12 cellular contexts compared by ENCODE assay signal in the genomic region with DNA sequence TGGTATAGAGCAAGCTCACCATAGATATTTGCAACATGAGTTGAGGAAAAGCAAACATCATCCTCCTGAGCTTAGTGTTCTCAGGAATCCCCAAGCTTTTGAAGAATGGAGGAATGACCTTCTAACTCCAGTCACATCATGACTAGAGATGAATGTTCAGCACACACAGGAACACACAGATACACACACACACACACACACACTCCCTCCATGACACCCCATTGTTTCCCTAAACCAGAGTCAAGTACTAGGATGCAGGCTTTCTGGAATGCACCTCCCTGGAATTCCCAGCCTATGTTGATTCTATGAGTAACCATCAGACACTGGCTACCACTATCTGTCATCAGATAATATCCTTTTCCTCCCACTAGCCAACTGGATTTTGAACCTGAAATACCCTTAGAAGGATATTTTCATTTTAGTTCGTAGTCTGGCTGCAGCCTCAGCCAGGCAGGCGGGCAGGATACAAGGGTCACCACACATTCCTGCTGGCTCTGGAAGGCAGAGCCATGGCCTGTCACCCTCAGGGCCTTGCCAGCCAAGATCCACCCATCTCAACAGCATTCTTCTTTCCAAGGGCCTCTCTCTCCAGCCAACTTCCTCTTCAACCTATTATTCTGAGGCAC.
DNase-seq lines count a peak whose midpoint lies in the region; ATAC-seq and TF ChIP-seq lines count a peak whose summit lies in the region.
"Had no signal": no experiment of that assay in that cellular context is flagged by ENCODE, and none has a peak within 500 bp of the region (broad histone marks: within the 10 kb centered on the region; RNA-seq: fewer than 3 reads in every experiment).

No MANE protein-coding gene starts in this region.

- TF ChIP-seq CTCF in AG10803 (conservative IDR thresholded peaks at IDR 0.05; ENCODE audit: low read length): no peak
- TF ChIP-seq CTCF in PC-3 (conservative IDR thresholded peaks at IDR 0.05; ENCODE audit: low read depth, low read length): no peak
- TF ChIP-seq CTCF in epithelial cell of esophagus (IDR thresholded peaks at IDR 0.05; ENCODE audit: insufficient read depth, low read depth, low read length, missing control alignments): no peak
- no peak for TF ChIP-seq CTCF in mesothelial cell of epicardium (IDR thresholded peaks at IDR 0.05; ENCODE audit: unreplicated experiment)
- TF ChIP-seq CTCF in CD8-positive, alpha-beta T cell (IDR thresholded peaks at IDR 0.05): no peak

- H3K27me3 Mint-ChIP-seq in mesothelial cell of epicardium (ENCODE audit: low read depth): no peaks in the 10 kb centered on the region
- no peaks in the 10 kb centered on the region for H3K27me3 Mint-ChIP-seq in CD8-positive, alpha-beta T cell (ENCODE audit: low read depth)

- CTCF ChIA-PET in PC-3 (lab: Charles Lee) (no interaction called here), HEK293T (lab: Yijun Ruan, JAX) (interaction anchor here (0.6 kb wide), 1 partner anchor 64 kb away, joined by 4 read pairs; no protein-coding TSS in a partner anchor)
- CTCF ChIA-PET in CD8-positive, alpha-beta T cell (lab: Charles Lee): interaction anchor here (1.0 kb wide), 1 partner anchor 72 kb away, joined by 3 read pairs; no protein-coding TSS in a partner anchor

- H3K27ac Mint-ChIP-seq in mesothelial cell of epicardium: peak overlapping the region; percentile 39
- no peak overlapping the region for H3K27ac Mint-ChIP-seq in CD8-positive, alpha-beta T cell
- H3K27ac Mint-ChIP-seq: T-helper 1 cell treated with Interleukin-12 subunit alpha and Interleukin-12 subunit beta and Interleukin-4 antibody, amounts not matched to agents 30 μg/mL and 1 μg/mL, for 36 hours had no signal

- peaks cover 18% of the 10 kb centered on the region for H3K4me1 ChIP-seq in PC-3 (ENCODE audit: insufficient read depth, low read length)
- peaks cover 37% of the 10 kb centered on the region for H3K4me1 ChIP-seq in CD8-positive, alpha-beta T cell (ENCODE audit: insufficient read depth, low read length)

- H3K27me3 ChIP-seq in PC-3 (ENCODE audit: low read length): no peaks in the 10 kb centered on the region
- no peaks in the 10 kb centered on the region for H3K27me3 ChIP-seq in CD8-positive, alpha-beta T cell (ENCODE audit: insufficient read depth, low read length)

- peak; percentile 62 for DNase-seq in AG10803 (ENCODE audit: low read depth)
- peak; percentile 86 for DNase-seq in PC-3
- DNase-seq in epithelial cell of esophagus (ENCODE audit: low read depth): peak; percentile 90
- no peak for DNase-seq in mesothelial cell of epicardium (ENCODE audit: low spot score in 2 of 2, unreplicated experiment in 2 of 2)
- DNase-seq in CD8-positive, alpha-beta T cell: no peak
- no peak for DNase-seq in DMS 273 treated with DMSO at 0.1 percent for 48 hours (lab: John Stamatoyannopoulos, UW)
- DNase-seq in HEK293T (ENCODE audit: extremely low spot score): no peak
- DNase-seq: activated T-cell treated with anti-CD3 and anti-CD28 coated beads for 4 hours; CD8-positive, alpha-beta memory T cell; NCI-H1694 had no signal

- no peaks in the 10 kb centered on the region for H3K9me3 Mint-ChIP-seq in mesothelial cell of epicardium
- H3K9me3 Mint-ChIP-seq in CD8-positive, alpha-beta T cell: no peaks in the 10 kb centered on the region
- H3K9me3 Mint-ChIP-seq: CD8-positive, alpha-beta memory T cell; T-helper 1 cell treated with Interleukin-12 subunit alpha and Interleukin-12 subunit beta and Interleukin-4 antibody, amounts not matched to agents 30 μg/mL and 1 μg/mL, for 36 hours had no signal

- no peaks in the 10 kb centered on the region for H4K20me1 ChIP-seq in PC-3 (ENCODE audit: low read length)

- no peaks in the 10 kb centered on the region for H3K36me3 Mint-ChIP-seq in mesothelial cell of epicardium
- H3K36me3 Mint-ChIP-seq in CD8-positive, alpha-beta T cell: no peaks in the 10 kb centered on the region

- intact Hi-C loops in PC-3 (cut with micrococcal nuclease): no loop called here
- intact Hi-C loops in CD8-positive, alpha-beta T cell (cut with DNase I, micrococcal nuclease): no loop called here

- H3K9me3 ChIP-seq in PC-3 (ENCODE audit: low read length): no peaks in the 10 kb centered on the region
- H3K9me3 ChIP-seq in CD8-positive, alpha-beta T cell (ENCODE audit: low read length): no peaks in the 10 kb centered on the region

- H3K4me2 ChIP-seq in PC-3 (ENCODE audit: low read length): peak overlapping the region; percentile 43

- H3K4me3 Mint-ChIP-seq in mesothelial cell of epicardium: no peak overlapping the region
- H3K4me3 Mint-ChIP-seq in CD8-positive, alpha-beta T cell: no peak overlapping the region
- H3K4me3 Mint-ChIP-seq: CD8-positive, alpha-beta memory T cell; T-helper 1 cell treated with Interleukin-12 subunit alpha and Interleukin-12 subunit beta and Interleukin-4 antibody, amounts not matched to agents 30 μg/mL and 1 μg/mL, for 36 hours had no signal

- H3K4me3 ChIP-seq in AG10803 (ENCODE audit: low read length): no peak overlapping the region
- no peak overlapping the region for H3K4me3 ChIP-seq in PC-3 (ENCODE audit: low read length)
- no peak overlapping the region for H3K4me3 ChIP-seq in epithelial cell of esophagus (ENCODE audit: low read length)
- no peak overlapping the region for H3K4me3 ChIP-seq in CD8-positive, alpha-beta T cell (ENCODE audit: low read depth, low read length)

- H3K9ac ChIP-seq in PC-3 (ENCODE audit: low read length): no peak overlapping the region

- H2AFZ ChIP-seq in PC-3 (ENCODE audit: low read length): no peak overlapping the region

- ATAC-seq in PC-3 (peak; percentile 96), GM21390 (IDR thresholded peaks at IDR 0.05; ENCODE audit: unreplicated experiment) (no peak)
- no peak for ATAC-seq in CD8-positive, alpha-beta T cell

- H3F3A ChIP-seq in PC-3 (ENCODE audit: low read length, unreplicated experiment): no peaks in the 10 kb centered on the region

- H3K36me3 ChIP-seq in PC-3 (ENCODE audit: low read depth, low read length): no peaks in the 10 kb centered on the region
- H3K36me3 ChIP-seq in CD8-positive, alpha-beta T cell (ENCODE audit: insufficient read depth, low read length): no peaks in the 10 kb centered on the region

- POLR2A ChIA-PET in PC-3 (lab: Charles Lee; ENCODE audit: unreplicated experiment) (interaction anchor here (0.5 kb wide), 1 partner anchor 220 kb away, joined by 3 read pairs; no protein-coding TSS in a partner anchor), HEK293T (lab: Yijun Ruan, JAX) (no interaction called here)
- POLR2A ChIA-PET in CD8-positive, alpha-beta T cell (lab: Charles Lee): interaction anchor here (1.1 to 1.2 kb wide), 2 partner anchors 18 to 19 kb away, joined by 3 read pairs; no protein-coding TSS in a partner anchor

- no peaks in the 10 kb centered on the region for H3K9me2 ChIP-seq in PC-3 (replicated peaks; ENCODE audit: low read length)

- H3K79me2 ChIP-seq in PC-3 (ENCODE audit: low read length): no peaks in the 10 kb centered on the region

- BruUV-seq in PC-3 (replicated peaks; lab: Mats Ljungman, UMichigan): no TSS peak

- H3K4me1 Mint-ChIP-seq in mesothelial cell of epicardium: peaks cover 16% of the 10 kb centered on the region
- peaks cover 37% of the 10 kb centered on the region for H3K4me1 Mint-ChIP-seq in CD8-positive, alpha-beta T cell (ENCODE audit: low read depth)

- peak overlapping the region; percentile 80 for H3K27ac ChIP-seq in PC-3 (ENCODE audit: low read length)
- H3K27ac ChIP-seq in CD8-positive, alpha-beta T cell (ENCODE audit: low read depth, low read length): no peak overlapping the region

TF ChIP-seq in HEK293T, 16 proteins besides CTCF, POLR2A, EP300 and RAD21:
- TF ChIP-seq SUZ12 (IDR thresholded peaks at IDR 0.05): no peak
- no peak for TF ChIP-seq HDGF (IDR thresholded peaks at IDR 0.05; ENCODE audit: borderline replicate concordance)

Comparison
In these comparisons a context has a peak if more than half of its experiments do, and no peak if none do; other contexts are left out.
1. DNase-seq: peak in AG10803 (single experiment), PC-3 (single experiment) and epithelial cell of esophagus (single experiment); none in mesothelial cell of epicardium (0 of 2), CD8-positive, alpha-beta T cell (0 of 7), DMS 273 treated with DMSO at 0.1 percent for 48 hours (single experiment) and HEK293T (single experiment).